1 cellular context compared by ENCODE assay signal in the genomic region with DNA sequence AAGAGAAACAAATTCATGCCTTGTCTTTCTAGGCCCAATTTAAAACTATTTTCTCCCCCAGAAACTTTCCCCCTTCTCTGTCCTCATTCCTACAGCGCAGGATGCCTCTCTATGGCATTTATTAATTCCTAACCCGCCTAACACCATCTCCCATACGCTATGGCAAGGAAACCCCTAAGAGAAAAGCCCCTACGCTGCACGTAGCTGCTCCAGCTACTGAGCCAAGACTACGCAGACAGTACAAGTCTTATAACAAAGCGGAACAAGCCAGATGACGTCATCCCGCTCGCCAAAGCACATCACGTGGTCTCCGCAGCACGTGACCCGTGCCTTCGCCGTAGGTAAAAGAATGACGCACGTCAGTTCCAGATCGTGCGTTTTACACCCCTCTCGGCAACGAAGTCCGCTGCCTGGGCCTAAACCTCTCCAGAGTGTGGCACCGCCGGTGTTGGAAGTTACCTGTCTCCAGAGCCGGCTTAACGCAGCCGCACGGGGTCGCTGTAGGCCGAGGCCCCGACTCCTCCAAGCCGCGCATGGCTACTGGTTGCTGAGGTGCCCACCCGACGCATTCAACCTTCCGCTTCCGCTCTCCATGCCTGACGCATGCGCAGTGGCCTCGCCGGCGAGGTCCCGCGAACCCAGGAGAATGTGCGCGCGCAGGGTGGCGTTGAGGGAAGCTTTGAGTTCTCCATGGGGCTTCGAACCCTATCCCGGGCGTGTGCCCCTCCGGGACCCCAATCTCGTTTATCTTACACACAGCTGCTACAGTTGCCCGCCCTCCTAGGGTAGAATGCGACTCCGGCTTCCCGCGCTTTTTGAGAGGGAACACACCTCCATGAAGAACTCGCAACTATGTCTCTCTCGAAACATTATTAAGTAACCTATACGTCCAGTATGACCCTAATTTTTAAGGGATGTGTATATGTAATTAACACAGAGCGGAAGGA.
A peak's percentile ranks its signal among the peaks of the same experiment; 100 is the strongest.
TF ChIP-seq lines count a peak whose summit lies in the region.

TSS of gene TRMO (minus strand) at position 542 of the 947 bp plus-strand sequence. CDS start at position 535, 7 bp downstream.

TF ChIP-seq in K562, 482 proteins besides CTCF, POLR2A, EP300 and RAD21 (continued from another document and continues in another):
- TF ChIP-seq, protein P1, sequence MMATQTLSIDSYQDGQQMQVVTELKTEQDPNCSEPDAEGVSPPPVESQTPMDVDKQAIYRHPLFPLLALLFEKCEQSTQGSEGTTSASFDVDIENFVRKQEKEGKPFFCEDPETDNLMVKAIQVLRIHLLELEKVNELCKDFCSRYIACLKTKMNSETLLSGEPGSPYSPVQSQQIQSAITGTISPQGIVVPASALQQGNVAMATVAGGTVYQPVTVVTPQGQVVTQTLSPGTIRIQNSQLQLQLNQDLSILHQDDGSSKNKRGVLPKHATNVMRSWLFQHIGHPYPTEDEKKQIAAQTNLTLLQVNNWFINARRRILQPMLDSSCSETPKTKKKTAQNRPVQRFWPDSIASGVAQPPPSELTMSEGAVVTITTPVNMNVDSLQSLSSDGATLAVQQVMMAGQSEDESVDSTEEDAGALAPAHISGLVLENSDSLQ (IDR thresholded peaks at IDR 0.05), result peak; percentile 80
- TF ChIP-seq FOS (IDR thresholded peaks at IDR 0.05; ENCODE audit: extremely low read depth, insufficient read length), result peak; percentile 74
- peak; percentile 94 to 95; a peak in 3 of 4 replicates for TF ChIP-seq SIN3A (IDR thresholded peaks at IDR 0.05; ENCODE audit: borderline replicate concordance in 2 of 2, control insufficient read depth in 1 of 2, low read depth in 2 of 2, low read length in 2 of 2)
- no peak for TF ChIP-seq ZNF586 (CRISPR knock-in tag; conservative IDR thresholded peaks at IDR 0.05)
- peak; percentile 69 for TF ChIP-seq ESRRA (IDR thresholded peaks at IDR 0.05; ENCODE audit: borderline replicate concordance, low read depth)
- peak; percentile 45; the same call in 1 of the 2 replicates for TF ChIP-seq ZNF239 (CRISPR knock-in tag; IDR thresholded peaks at IDR 0.05)
- TF ChIP-seq RBM17 (IDR thresholded peaks at IDR 0.05; ENCODE audit: borderline replicate concordance, low read depth, low read length), result no peak
- TF ChIP-seq EGR1 (conservative IDR thresholded peaks at IDR 0.05), result no peak
- peak; percentile 24; the same call in 1 of the 2 replicates for TF ChIP-seq CEBPB (tag; IDR thresholded peaks at IDR 0.05)
- peak; percentile 83 for TF ChIP-seq E2F3 (CRISPR knock-in tag; IDR thresholded peaks at IDR 0.05)
- peak; percentile 94 for TF ChIP-seq RNF2 (IDR thresholded peaks at IDR 0.05)
- TF ChIP-seq MBD2 (IDR thresholded peaks at IDR 0.05; ENCODE audit: borderline replicate concordance, low read depth), result peak; percentile 76; the same call in 1 of the 2 replicates
- TF ChIP-seq MNT (conservative IDR thresholded peaks at IDR 0.05), result peak; percentile 99 to 100
- TF ChIP-seq ZNF354B (CRISPR knock-in tag; IDR thresholded peaks at IDR 0.05), result peak; percentile 7; the same call in 1 of the 2 replicates
- TF ChIP-seq MYNN (IDR thresholded peaks at IDR 0.05), result peak; percentile 82
- TF ChIP-seq MYNN (CRISPR knock-in tag; IDR thresholded peaks at IDR 0.05), result no peak
- peak; percentile 83 for TF ChIP-seq RFX1 (IDR thresholded peaks at IDR 0.05)
- TF ChIP-seq NCOR1 (IDR thresholded peaks at IDR 0.05), result peak; percentile 68
- TF ChIP-seq ZNF253 (CRISPR knock-in tag; conservative IDR thresholded peaks at IDR 0.05), result 0 out of 2 replicates have a peak, but pooled peaks have one; percentile 35
- peak; percentile 93 for TF ChIP-seq LCOR (CRISPR knock-in tag; IDR thresholded peaks at IDR 0.05)
- TF ChIP-seq ZNF696 (CRISPR knock-in tag; conservative IDR thresholded peaks at IDR 0.05), result peak; percentile 55; the same call in 1 of the 2 replicates
- no peak for TF ChIP-seq MAFK (IDR thresholded peaks at IDR 0.05; ENCODE audit: low read length)
- peak; percentile 86 for TF ChIP-seq NR2C2 (CRISPR knock-in tag; IDR thresholded peaks at IDR 0.05)
- peak; percentile 86 for TF ChIP-seq NR2C2 (tag; IDR thresholded peaks at IDR 0.05)
- no peak for TF ChIP-seq ADNP (tag; IDR thresholded peaks at IDR 0.05)
- peak; percentile 33 for TF ChIP-seq BRD9 (IDR thresholded peaks at IDR 0.05; ENCODE audit: low read depth, partially characterized antibody)
- TF ChIP-seq GABPB2 (CRISPR knock-in tag; conservative IDR thresholded peaks at IDR 0.05), result peak; percentile 84
- peak; percentile 69 for TF ChIP-seq TRIM28 (IDR thresholded peaks at IDR 0.05)
- TF ChIP-seq, protein P2, sequence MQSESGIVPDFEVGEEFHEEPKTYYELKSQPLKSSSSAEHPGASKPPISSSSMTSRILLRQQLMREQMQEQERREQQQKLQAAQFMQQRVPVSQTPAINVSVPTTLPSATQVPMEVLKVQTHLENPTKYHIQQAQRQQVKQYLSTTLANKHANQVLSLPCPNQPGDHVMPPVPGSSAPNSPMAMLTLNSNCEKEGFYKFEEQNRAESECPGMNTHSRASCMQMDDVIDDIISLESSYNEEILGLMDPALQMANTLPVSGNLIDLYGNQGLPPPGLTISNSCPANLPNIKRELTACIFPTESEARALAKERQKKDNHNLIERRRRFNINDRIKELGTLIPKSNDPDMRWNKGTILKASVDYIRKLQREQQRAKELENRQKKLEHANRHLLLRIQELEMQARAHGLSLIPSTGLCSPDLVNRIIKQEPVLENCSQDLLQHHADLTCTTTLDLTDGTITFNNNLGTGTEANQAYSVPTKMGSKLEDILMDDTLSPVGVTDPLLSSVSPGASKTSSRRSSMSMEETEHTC (IDR thresholded peaks at IDR 0.05), result peak; percentile 94
- peak; percentile 97; the same call in 1 of the 2 replicates for TF ChIP-seq ERF (CRISPR knock-in tag; IDR thresholded peaks at IDR 0.05)
- peak; percentile 80 for TF ChIP-seq SPI1 (IDR thresholded peaks at IDR 0.05; ENCODE audit: borderline replicate concordance, low read depth, low read length)
- peak; percentile 90; the same call in 1 of the 2 replicates for TF ChIP-seq ZNF408 (CRISPR knock-in tag; IDR thresholded peaks at IDR 0.05; ENCODE audit: low read depth)
- TF ChIP-seq SUPT5H (IDR thresholded peaks at IDR 0.05), result peak; percentile 97
- peak; percentile 47; the same call in 1 of the 2 replicates for TF ChIP-seq CBX5 (IDR thresholded peaks at IDR 0.05; ENCODE audit: borderline replicate concordance, low read depth)
- peak; percentile 100 for TF ChIP-seq SIN3B (IDR thresholded peaks at IDR 0.05; ENCODE audit: low read depth)
- peak in 1 of 2 experiments; percentile 67; a peak in 1 of 4 replicates for TF ChIP-seq ETV6 (IDR thresholded peaks at IDR 0.05; ENCODE audit: borderline replicate concordance in 1 of 2, low read depth in 2 of 2, low read length in 1 of 2)
- TF ChIP-seq ETV6 (CRISPR knock-in tag; IDR thresholded peaks at IDR 0.05; ENCODE audit: borderline replicate concordance), result no peak
- TF ChIP-seq, protein P3, sequence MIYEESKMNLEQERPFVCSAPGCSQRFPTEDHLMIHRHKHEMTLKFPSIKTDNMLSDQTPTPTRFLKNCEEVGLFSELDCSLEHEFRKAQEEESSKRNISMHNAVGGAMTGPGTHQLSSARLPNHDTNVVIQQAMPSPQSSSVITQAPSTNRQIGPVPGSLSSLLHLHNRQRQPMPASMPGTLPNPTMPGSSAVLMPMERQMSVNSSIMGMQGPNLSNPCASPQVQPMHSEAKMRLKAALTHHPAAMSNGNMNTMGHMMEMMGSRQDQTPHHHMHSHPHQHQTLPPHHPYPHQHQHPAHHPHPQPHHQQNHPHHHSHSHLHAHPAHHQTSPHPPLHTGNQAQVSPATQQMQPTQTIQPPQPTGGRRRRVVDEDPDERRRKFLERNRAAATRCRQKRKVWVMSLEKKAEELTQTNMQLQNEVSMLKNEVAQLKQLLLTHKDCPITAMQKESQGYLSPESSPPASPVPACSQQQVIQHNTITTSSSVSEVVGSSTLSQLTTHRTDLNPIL (CRISPR knock-in tag; IDR thresholded peaks at IDR 0.05), result peak; percentile 93; the same call in 1 of the 2 replicates
- TF ChIP-seq SP2 (IDR thresholded peaks at IDR 0.05; ENCODE audit: extremely low read depth, low read depth, low read length, poor library complexity, severe bottlenecking), result no peak
- TF ChIP-seq PTTG1 (tag; IDR thresholded peaks at IDR 0.05; ENCODE audit: low read depth), result no peak
- no peak; the same call in 1 of the 2 replicates for TF ChIP-seq ZHX1 (conservative IDR thresholded peaks at IDR 0.05; ENCODE audit: low read length)
- TF ChIP-seq HCFC1 (IDR thresholded peaks at IDR 0.05; ENCODE audit: low read depth, low read length), result peak; percentile 74
- TF ChIP-seq HINFP (tag; conservative IDR thresholded peaks at IDR 0.05; ENCODE audit: low read depth), result no peak
- peak; percentile 62; the same call in 1 of the 2 replicates for TF ChIP-seq XRCC5 (IDR thresholded peaks at IDR 0.05; ENCODE audit: low read depth, low read length)
- TF ChIP-seq E4F1 (CRISPR knock-in tag; IDR thresholded peaks at IDR 0.05; ENCODE audit: borderline replicate concordance), result peak; percentile 39; the same call in 1 of the 2 replicates
